Comparison of ENCODE assay signal across 8 cellular contexts in the genomic region with DNA sequence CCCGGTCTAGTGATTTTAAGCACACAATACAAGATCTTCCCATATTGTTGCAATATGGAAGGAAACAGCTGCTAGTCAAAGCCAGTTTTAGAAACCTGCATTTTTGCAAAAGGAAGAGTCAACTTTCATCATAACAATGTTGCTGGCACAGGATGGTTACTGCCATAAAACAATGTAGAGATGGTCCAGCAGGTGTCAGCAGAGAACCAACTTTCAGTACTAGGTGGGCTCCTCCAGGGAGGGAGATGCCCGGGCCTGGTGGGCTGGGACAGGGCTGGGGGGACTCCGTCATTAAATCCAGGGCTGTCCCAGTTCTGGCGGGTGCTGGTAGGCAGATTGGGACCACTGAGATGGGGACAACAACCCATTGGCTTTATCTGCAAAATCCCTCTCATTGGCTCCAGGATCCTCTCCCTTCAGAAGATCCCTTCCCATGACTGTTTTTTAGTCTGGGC. TPM values are rescaled to one million over a fixed set of nuclear protein-coding genes. Genes with fewer than 3 reads are reported as not detected.
DNase-seq lines count a peak whose midpoint lies in the region; ATAC-seq and TF ChIP-seq lines count a peak whose summit lies in the region.

No MANE protein-coding gene starts in this region.

- H3K4me3 Mint-ChIP-seq in activated T-helper 1 cell treated with anti-CD3 and anti-CD28 coated beads, Interleukin-12 subunit alpha, Interleukin-12 subunit beta, Interleukin-2, Interleukin-4 antibody, amounts not matched to agents 30 ng/mL and 10 ng/mL and 1 ng/mL, durations not matched to agents 14 hours and 24 hours and 36 hours: no peak overlapping the region

- peaks cover 23% of the 10 kb centered on the region for H3K4me1 Mint-ChIP-seq in activated T-helper 1 cell treated with anti-CD3 and anti-CD28 coated beads, Interleukin-12 subunit alpha, Interleukin-12 subunit beta, Interleukin-2, Interleukin-4 antibody, amounts not matched to agents 30 ng/mL and 10 ng/mL and 1 ng/mL, durations not matched to agents 14 hours and 24 hours and 36 hours (ENCODE audit: low read depth)

- CTCF ChIA-PET in RWPE1 (lab: Yijun Ruan, JAX): interaction anchor here (0.6 to 1.5 kb wide), 3 partner anchors 329 to 462 kb away, joined by 3 to 5 read pairs (median 4); no protein-coding TSS in a partner anchor

- peaks cover 60% of the 10 kb centered on the region for H3K27me3 Mint-ChIP-seq in activated T-helper 1 cell treated with anti-CD3 and anti-CD28 coated beads, Interleukin-12 subunit alpha, Interleukin-12 subunit beta, Interleukin-2, Interleukin-4 antibody, amounts not matched to agents 30 ng/mL and 10 ng/mL and 1 ng/mL, durations not matched to agents 14 hours and 24 hours and 36 hours (ENCODE audit: insufficient read depth)

- peak; percentile 30 for ATAC-seq in omental fat pad (ENCODE audit: low FRiP score)
- ATAC-seq in HG03108 (IDR thresholded peaks at IDR 0.05; ENCODE audit: unreplicated experiment): no peak

- no peak overlapping the region for H3K4me3 ChIP-seq in fibroblast of mammary gland (ENCODE audit: control insufficient read depth, low read depth, low read length)

- no peak overlapping the region for H3K27ac ChIP-seq in RWPE1

- intact Hi-C loops in activated T-helper 1 cell treated with anti-CD3 and anti-CD28 coated beads, Interleukin-12 subunit alpha, Interleukin-12 subunit beta, Interleukin-2, Interleukin-4 antibody, amounts not matched to agents 30 ng/mL and 10 ng/mL and 1 ng/mL, durations not matched to agents 14 hours and 24 hours and 36 hours (cut with micrococcal nuclease): loop anchor here (1.0 to 10.0 kb wide), 5 partner anchors 201 to 1583 kb away; no protein-coding TSS in a partner anchor

- no peaks in the 10 kb centered on the region for H3K9me3 Mint-ChIP-seq in activated T-helper 1 cell treated with anti-CD3 and anti-CD28 coated beads, Interleukin-12 subunit alpha, Interleukin-12 subunit beta, Interleukin-2, Interleukin-4 antibody, amounts not matched to agents 30 ng/mL and 10 ng/mL and 1 ng/mL, durations not matched to agents 14 hours and 24 hours and 36 hours

- peaks cover 3% of the 10 kb centered on the region for H3K36me3 Mint-ChIP-seq in activated T-helper 1 cell treated with anti-CD3 and anti-CD28 coated beads, Interleukin-12 subunit alpha, Interleukin-12 subunit beta, Interleukin-2, Interleukin-4 antibody, amounts not matched to agents 30 ng/mL and 10 ng/mL and 1 ng/mL, durations not matched to agents 14 hours and 24 hours and 36 hours (ENCODE audit: low read depth)

- POLR2A ChIA-PET in RWPE1 (lab: Yijun Ruan, JAX; ENCODE audit: low non-redundant PET): no interaction called here

- TF ChIP-seq CTCF in RWPE1 (conservative IDR thresholded peaks at IDR 0.05; ENCODE audit: low read depth): peak; percentile 59
- TF ChIP-seq CTCF in fibroblast of mammary gland (conservative IDR thresholded peaks at IDR 0.05; ENCODE audit: control insufficient read depth, insufficient read depth, low read depth, low read length): peak; percentile 70
- peak in 1 of 3 donors; percentile 10 for TF ChIP-seq CTCF in omental fat pad (IDR thresholded peaks at IDR 0.05)

- no peak overlapping the region for H3K27ac Mint-ChIP-seq in activated T-helper 1 cell treated with anti-CD3 and anti-CD28 coated beads, Interleukin-12 subunit alpha, Interleukin-12 subunit beta, Interleukin-2, Interleukin-4 antibody, amounts not matched to agents 30 ng/mL and 10 ng/mL and 1 ng/mL, durations not matched to agents 14 hours and 24 hours and 36 hours

- peak; percentile 37 for DNase-seq in NCI-H510A treated with DMSO at 0.1 percent for 48 hours (lab: John Stamatoyannopoulos, UW)
- DNase-seq in NCI-H510A (lab: John Stamatoyannopoulos, UW): no peak
- peak; percentile 23 for DNase-seq in HT1080 (ENCODE audit: low read depth)
- DNase-seq in RWPE1 (ENCODE audit: low spot score): peak; percentile 55
- DNase-seq in fibroblast of mammary gland (ENCODE audit: low read depth): peak; percentile 70
- DNase-seq in omental fat pad (ENCODE audit: low spot score): no peak
- no peak for DNase-seq in activated T-helper 1 cell treated with anti-CD3 and anti-CD28 coated beads, Interleukin-12 subunit alpha, Interleukin-12 subunit beta, Interleukin-2, Interleukin-4 antibody, amounts not matched to agents 30 ng/mL and 10 ng/mL and 1 ng/mL, durations not matched to agents 14 hours and 24 hours and 36 hours (ENCODE audit: low spot score)

RNA-seq across cellular contexts. Expression of a gene that starts 5.0 kb away (rescaled TPM):
- total RNA-seq in HT1080 (2014; rRNA removed; shearing (Covaris generic)): 2.9 and 3.8 TPM in 2 replicates
- 3.6 and 4.2 TPM in 2 replicates for polyA plus RNA-seq in HT1080 (2015; cell fraction: cytosol; rRNA removed)
- 5.7 and 6.3 TPM in 2 replicates for polyA plus RNA-seq in HT1080 (2015; cell fraction: nucleus; rRNA removed)
- 10 to 100 TPM; 26.4 to 46.7 (median 34.5) TPM for total RNA-seq in omental fat pad
- total RNA-seq in activated T-helper 1 cell treated with anti-CD3 and anti-CD28 coated beads, Interleukin-12 subunit alpha, Interleukin-12 subunit beta, Interleukin-2, Interleukin-4 antibody, amounts not matched to agents 30 ng/mL and 10 ng/mL and 1 ng/mL, durations not matched to agents 14 hours and 24 hours and 36 hours: 5.1 and 6.3 TPM in 2 replicates

Comparison
In these comparisons a context has a peak if more than half of its experiments do, and no peak if none do; other contexts are left out.
1. DNase-seq: peak in NCI-H510A treated with DMSO at 0.1 percent for 48 hours (single experiment), HT1080 (single experiment), RWPE1 (single experiment) and fibroblast of mammary gland (single experiment); none in NCI-H510A (single experiment), omental fat pad (single experiment) and activated T-helper 1 cell treated with anti-CD3 and anti-CD28 coated beads, Interleukin-12 subunit alpha, Interleukin-12 subunit beta, Interleukin-2, Interleukin-4 antibody, amounts not matched to agents 30 ng/mL and 10 ng/mL and 1 ng/mL, durations not matched to agents 14 hours and 24 hours and 36 hours (single experiment).